ENCODE assay signal across 1 cellular context in genomic region chr3:131535596-131535995, GRCh38.
TF ChIP-seq lines count a peak whose summit lies in the region.

No MANE protein-coding gene starts in this region.

TF ChIP-seq in SK-N-SH treated with all-trans-retinoic acid at 6 μM for 48 hours, 23 proteins besides CTCF, POLR2A, EP300 and RAD21 (continued from another document):
- no peak for TF ChIP-seq CSRNP3 (CRISPR knock-in tag; IDR thresholded peaks at IDR 0.05)
